16 cellular contexts compared by ENCODE assay signal in the genomic region with DNA sequence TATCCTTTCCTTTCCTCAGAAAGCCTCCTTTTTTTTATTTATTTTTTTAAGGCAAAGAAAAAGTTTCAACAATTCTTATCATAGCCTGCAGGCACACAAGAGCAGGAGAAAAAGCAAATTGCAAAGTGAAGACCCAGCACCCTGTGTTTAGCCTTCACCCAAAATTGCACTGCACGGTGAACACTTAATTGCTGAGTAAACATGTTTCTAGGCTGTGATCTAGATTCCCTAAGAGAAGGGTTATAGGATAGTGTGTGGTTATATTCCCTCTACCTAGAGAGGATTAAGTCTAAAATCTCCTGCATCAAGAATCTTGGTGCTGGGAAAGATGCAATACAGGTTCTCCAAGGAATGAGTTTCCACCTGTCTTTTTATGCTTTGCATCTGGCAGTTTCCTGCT.
"Had no signal": no experiment of that assay in that cellular context is flagged by ENCODE, and none has a peak within 500 bp of the region (broad histone marks: within the 10 kb centered on the region; RNA-seq: fewer than 3 reads in every experiment).

No MANE protein-coding gene starts in this region.

- H3K4me3 Mint-ChIP-seq: memory B cell; natural killer cell treated with Interleukin-12 subunit alpha and Interleukin-12 subunit beta and Interleukin-15 and Interleukin-18, amount 100 ng/mL, for 72 hours; stimulated activated naive B cell treated with anti-CD40 and anti-IgM and Interleukin-4, amounts not matched to agents 10 μg/mL and 1 μg/mL and 100 μg/mL, for 72 hours had no signal

- H3K27ac Mint-ChIP-seq: memory B cell; natural killer cell treated with Interleukin-12 subunit alpha and Interleukin-12 subunit beta and Interleukin-15 and Interleukin-18, amount 100 ng/mL, for 72 hours; stimulated activated naive B cell treated with anti-CD40 and anti-IgM and Interleukin-4, amounts not matched to agents 10 μg/mL and 1 μg/mL and 100 μg/mL, for 72 hours had no signal

- H3K9me3 ChIP-seq: right atrium auricular region, tibial artery, uterus had no signal

- H3K27me3 ChIP-seq: right atrium auricular region, tibial artery, uterus had no signal

- H3K4me1 Mint-ChIP-seq: memory B cell; stimulated activated naive B cell treated with anti-CD40 and anti-IgM and Interleukin-4, amounts not matched to agents 10 μg/mL and 1 μg/mL and 100 μg/mL, for 72 hours had no signal

- H3K36me3 Mint-ChIP-seq: memory B cell; natural killer cell treated with Interleukin-12 subunit alpha and Interleukin-12 subunit beta and Interleukin-15 and Interleukin-18, amount 100 ng/mL, for 72 hours; stimulated activated naive B cell treated with anti-CD40 and anti-IgM and Interleukin-4, amounts not matched to agents 10 μg/mL and 1 μg/mL and 100 μg/mL, for 72 hours had no signal

- H3K4me1 ChIP-seq: tibial artery, uterus had no signal

- H3K36me3 ChIP-seq: right atrium auricular region, tibial artery, uterus had no signal

- DNase-seq: activated CD4-positive, alpha-beta T cell treated with anti-CD3 and anti-CD28 coated beads, Interleukin-2, amount 50 U/mL, for 1 hour; activated naive CD4-positive, alpha-beta T cell; cerebellar nuclear complex; effector CD8-positive, alpha-beta T cell; foreskin melanocyte; left ventricle myocardium superior; stimulated activated CD4-positive, alpha-beta T cell treated with anti-CD3 and anti-CD28 coated beads, Interleukin-15, amount 100 ng/mL, for 24 hours; stimulated activated CD4-positive, alpha-beta T cell treated with anti-CD3 and anti-CD28 coated beads, Interleukin-4, amount 100 ng/mL, for 1 hour; stimulated activated naive B cell treated with anti-CD40 and anti-IgM and Interleukin-4, amounts not matched to agents 10 μg/mL and 1 μg/mL and 100 μg/mL, for 72 hours; tibial artery; uterus had no signal

- H3K9me3 Mint-ChIP-seq: memory B cell; natural killer cell treated with Interleukin-12 subunit alpha and Interleukin-12 subunit beta and Interleukin-15 and Interleukin-18, amount 100 ng/mL, for 72 hours had no signal

- H3K27ac ChIP-seq: right atrium auricular region, skin epidermis, tibial artery, uterus had no signal

- ATAC-seq: activated CD4-positive, CD25-positive, alpha-beta regulatory T cell treated with anti-CD3 and anti-CD28 coated beads, Interleukin-2, amount 50 U/mL, for 24 hours; left ventricle myocardium superior; stimulated activated naive B cell treated with anti-CD40 and anti-IgM and Interleukin-4, amounts not matched to agents 10 μg/mL and 1 μg/mL and 100 μg/mL, for 72 hours had no signal

- H3K4me3 ChIP-seq: right atrium auricular region, skin epidermis, tibial artery, uterus had no signal
